ENCODE assay signal across 8 cellular contexts in the genomic region with DNA sequence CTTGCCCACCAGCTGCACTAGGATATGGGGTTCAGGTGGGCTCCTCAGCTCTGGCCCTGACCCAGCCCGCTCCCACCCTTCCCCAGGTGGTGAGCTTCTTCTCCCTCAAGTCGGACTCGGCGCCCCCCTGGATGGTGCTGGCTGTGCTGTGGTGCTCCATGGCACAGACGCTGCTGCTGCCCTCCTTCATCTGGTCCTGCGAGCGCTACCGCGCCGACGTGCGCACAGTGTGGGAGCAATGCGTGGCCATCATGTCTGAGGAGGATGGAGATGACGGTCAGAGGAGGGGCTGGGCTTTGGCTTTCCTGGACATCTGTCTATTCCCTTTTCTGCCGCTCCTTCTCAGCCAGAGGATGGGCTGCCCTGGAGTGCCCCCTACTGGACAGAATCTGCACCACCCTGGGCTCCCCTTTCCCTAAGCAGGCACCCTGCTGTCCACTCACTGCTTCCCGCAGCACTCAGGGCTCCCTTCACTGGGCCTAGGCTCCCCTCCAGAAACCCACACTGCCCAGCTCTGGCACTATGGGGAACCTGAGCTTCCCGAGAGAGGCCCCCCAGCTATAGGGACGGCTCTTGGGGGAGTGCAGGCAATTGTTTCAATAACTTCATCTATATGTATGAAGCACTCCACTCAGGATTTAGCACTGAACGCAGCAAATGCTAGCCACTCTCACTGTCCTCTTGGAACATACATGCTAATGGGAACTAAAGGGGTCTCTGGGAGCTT. TPM values are rescaled to one million over a fixed set of nuclear protein-coding genes. Genes with fewer than 3 reads are reported as not detected.
DNase-seq lines count a peak whose midpoint lies in the region; ATAC-seq, FAIRE-seq and TF ChIP-seq lines count a peak whose summit lies in the region.

No MANE protein-coding gene starts in this region.

- H3K4me1 ChIP-seq in BE2C (peaks cover 16% of the 10 kb centered on the region), kidney (ENCODE audit: control insufficient read depth in 1 of 2, insufficient read depth in 1 of 2, low read depth in 1 of 2, low read length in 2 of 2) (peaks cover 0 to 29% of the 10 kb centered on the region in 2 donors)

- H3K27ac ChIP-seq in kidney (ENCODE audit: low read depth in 2 of 2, low read length in 2 of 2) = no peak overlapping the region

- intact Hi-C loops in kidney (cut with DNase I) = loop anchor here (10.0 kb wide), 1 partner anchor 71 kb away; a partner anchor contains a TSS

- H3K36me3 ChIP-seq in BE2C (peaks cover 9% of the 10 kb centered on the region), kidney (ENCODE audit: control insufficient read depth in 1 of 2, insufficient read depth in 2 of 2, low read length in 2 of 2) (no peaks in the 10 kb centered on the region)

- H3K9me3 ChIP-seq in BE2C (no peaks in the 10 kb centered on the region), kidney (ENCODE audit: control insufficient read depth in 1 of 2, low read length in 2 of 2) (no peaks in the 10 kb centered on the region)

- DNase-seq in BE2C (peak; percentile 89), H54 (ENCODE audit: insufficient read length, low spot score) (peak; percentile 89), NCI-H2171 treated with DMSO at 0.1 percent for 48 hours (lab: John Stamatoyannopoulos, UW) (peak; percentile 87), cerebellar cortex (ENCODE audit: low spot score) (peak; percentile 95), kidney (peak; percentile 91)
- peak; percentile 71 for DNase-seq in activated CD4-positive, alpha-beta T cell treated with anti-CD3 and anti-CD28 coated beads for 1 hour
- peak; percentile 74 to 86 (median 77) for DNase-seq in stimulated activated CD4-positive, alpha-beta T cell treated with anti-CD3 and anti-CD28 coated beads, Interleukin-1b, Interleukin-23, amount 100 ng/mL, for 24 hours (ENCODE audit: low read depth in 4 of 4, low spot score in 1 of 4)

- no peaks in the 10 kb centered on the region for H3K27me3 ChIP-seq in BE2C

- no peak for ATAC-seq in HG03135 (IDR thresholded peaks at IDR 0.05; ENCODE audit: unreplicated experiment)

- FAIRE-seq in H54 (lab: Jason Lieb, UNC) = no peak
- no peak for FAIRE-seq in kidney (lab: Jason Lieb, UNC)

- H3K4me3 ChIP-seq in BE2C (ENCODE audit: low read depth, low read length) (peak overlapping the region; percentile 23; the same call in 1 of the 2 replicates), kidney (ENCODE audit: low read length in 2 of 2) (no peak overlapping the region)

- no peak for TF ChIP-seq POLR2A in H54 (IDR thresholded peaks at IDR 0.05; ENCODE audit: low read depth, low read length)

- TF ChIP-seq CTCF in BE2C (IDR thresholded peaks at IDR 0.05; ENCODE audit: low read depth, low read length) (peak; percentile 96), kidney (IDR thresholded peaks at IDR 0.05; ENCODE audit: borderline replicate concordance, extremely low read depth, insufficient read depth) (peak; percentile 88)

- H3K9ac ChIP-seq in kidney (ENCODE audit: low read length in 2 of 2) = no peak overlapping the region

RNA-seq across cellular contexts. Expression of a gene that starts 2.6 kb away (rescaled TPM):
- polyA plus RNA-seq in BE2C (2012; ENCODE audit: insufficient read depth, insufficient read length, low read depth) = 93.6 TPM
- total RNA-seq in kidney = 17.0 TPM
- polyA plus RNA-seq in kidney (ENCODE audit: insufficient read depth, low read depth, low replicate concordance) = 18.5 TPM

RNA-seq across cellular contexts. Expression of a gene that starts 3.9 kb away (rescaled TPM):
- polyA plus RNA-seq in BE2C (2012; ENCODE audit: insufficient read depth, insufficient read length, low read depth) = 210 TPM
- total RNA-seq in kidney = 5.0 TPM
- 9.8 TPM for polyA plus RNA-seq in kidney (ENCODE audit: insufficient read depth, low read depth, low replicate concordance)

RNA-seq across cellular contexts. Expression of a gene that starts 15.2 kb away (rescaled TPM):
- polyA plus RNA-seq in BE2C (2012; ENCODE audit: insufficient read depth, insufficient read length, low read depth) = 88.5 TPM
- total RNA-seq in kidney = 2.6 TPM
- polyA plus RNA-seq in kidney (ENCODE audit: insufficient read depth, low read depth, low replicate concordance) = 1.4 TPM

RNA-seq across cellular contexts. Expression of a gene that starts 25.5 kb away (rescaled TPM):
- polyA plus RNA-seq in BE2C (2012; ENCODE audit: insufficient read depth, insufficient read length, low read depth) = 11.9 TPM
- 1.3 TPM for total RNA-seq in kidney
- polyA plus RNA-seq in kidney (ENCODE audit: insufficient read depth, low read depth, low replicate concordance) = 2.1 TPM

RNA-seq across cellular contexts. Expression of a gene that starts 26.4 kb away (rescaled TPM):
- polyA plus RNA-seq in BE2C (2012; ENCODE audit: insufficient read depth, insufficient read length, low read depth) = 84.6 TPM
- 75.5 TPM for total RNA-seq in kidney
- 52.3 TPM for polyA plus RNA-seq in kidney (ENCODE audit: insufficient read depth, low read depth, low replicate concordance)
